18 cellular contexts compared by ENCODE assay signal in genomic region chr16:87186440-87186839, GRCh38.
DNase-seq lines count a peak whose midpoint lies in the region; ATAC-seq, FAIRE-seq and TF ChIP-seq lines count a peak whose summit lies in the region.
"Had no signal": no experiment of that assay in that cellular context is flagged by ENCODE, and none has a peak within 500 bp of the region (broad histone marks: within the 10 kb centered on the region; RNA-seq: fewer than 3 reads in every experiment).

No MANE protein-coding gene starts in this region.

- H3K9me3 ChIP-seq in A673 (ENCODE audit: low read depth, low read length, poor library complexity, severe bottlenecking) = no peaks in the 10 kb centered on the region
- H3K9me3 ChIP-seq in endothelial cell of umbilical vein (replicated peaks; ENCODE audit: control insufficient read depth, insufficient read depth, low read length) = no peaks in the 10 kb centered on the region
- no peaks in the 10 kb centered on the region for H3K9me3 ChIP-seq in neural progenitor cell (ENCODE audit: low read depth)
- peaks cover 5% of the 10 kb centered on the region for H3K9me3 ChIP-seq in CD8-positive, alpha-beta memory T cell (ENCODE audit: low read length)

- H3K4me2 ChIP-seq in endothelial cell of umbilical vein (ENCODE audit: insufficient read depth, low read length) = peak overlapping the region; percentile 52
- peak overlapping the region; percentile 43 for H3K4me2 ChIP-seq in neural progenitor cell

- no peaks in the 10 kb centered on the region for H3K79me2 ChIP-seq in endothelial cell of umbilical vein (ENCODE audit: control insufficient read depth, insufficient read depth, low read length)
- no peaks in the 10 kb centered on the region for H3K79me2 ChIP-seq in neural progenitor cell (ENCODE audit: low read depth)

- intact Hi-C loops in A673 (cut with micrococcal nuclease; ENCODE audit: unreplicated experiment) = no loop called here
- intact Hi-C loops in endothelial cell of umbilical vein (cut with micrococcal nuclease) = loop anchor here (5.0 kb wide), 1 partner anchor 91 kb away; no protein-coding TSS in a partner anchor

- H3K4me3 ChIP-seq in A673 (ENCODE audit: low read depth, low read length, poor library complexity, severe bottlenecking) (no peak overlapping the region), brain microvascular endothelial cell (ENCODE audit: low read depth, low read length) (no peak overlapping the region), endothelial cell of umbilical vein (replicated peaks in 1 of 3; ENCODE audit: insufficient read depth in 1 of 3, low read depth in 1 of 3, low read length in 3 of 3) (no peak overlapping the region), neural progenitor cell (no peak overlapping the region)
- H3K4me3 ChIP-seq in CD8-positive, alpha-beta memory T cell (ENCODE audit: low read length) = no peak overlapping the region

- peaks cover 37% of the 10 kb centered on the region for H3K4me1 Mint-ChIP-seq in neural progenitor cell
- H3K4me1 Mint-ChIP-seq in CD8-positive, alpha-beta memory T cell = no peaks in the 10 kb centered on the region
- H3K4me1 Mint-ChIP-seq: IgD-negative memory B cell had no signal

- H3K27ac ChIP-seq in A673 (ENCODE audit: low read depth, low read length, poor library complexity, severe bottlenecking) = no peak overlapping the region
- H3K27ac ChIP-seq in brain microvascular endothelial cell = no peak overlapping the region
- H3K27ac ChIP-seq in endothelial cell of umbilical vein (ENCODE audit: insufficient read depth, low read depth, low read length) = peak overlapping the region; percentile 10
- no peak overlapping the region for H3K27ac ChIP-seq in neural progenitor cell
- H3K27ac ChIP-seq in CD8-positive, alpha-beta memory T cell (ENCODE audit: low read depth, low read length) = no peak overlapping the region

- ATAC-seq in GM18861 (IDR thresholded peaks at IDR 0.05; ENCODE audit: unreplicated experiment) (no peak), GM18502 (IDR thresholded peaks at IDR 0.05; ENCODE audit: poor library complexity, unreplicated experiment) (no peak)
- ATAC-seq: CD8-positive, alpha-beta T cell had no signal

- POLR2A ChIA-PET in A673 (lab: Charles Lee; ENCODE audit: low non-redundant PET) (no interaction called here), endothelial cell of umbilical vein (lab: Charles Lee) (no interaction called here)
- POLR2A ChIA-PET in CD8-positive, alpha-beta memory T cell (lab: Charles Lee) = no interaction called here

- DNase-seq in A673 (ENCODE audit: low spot score) = peak; percentile 25
- DNase-seq in brain microvascular endothelial cell = peak; percentile 46
- peak; percentile 50 for DNase-seq in endothelial cell of umbilical vein (ENCODE audit: low read depth, low spot score)
- DNase-seq in neural progenitor cell (ENCODE audit: low spot score) = peak; percentile 56
- DNase-seq in CD8-positive, alpha-beta memory T cell = no peak
- no peak for DNase-seq in activated CD4-positive, alpha-beta T cell treated with anti-CD3 and anti-CD28 coated beads for 48 hours
- DNase-seq: 8988T; CD8-positive, alpha-beta T cell; Kasumi-1; MM.1S; NCI-H1092 treated with DMSO at 0.1 percent for 48 hours; NCI-H2081 treated with DMSO at 0.1 percent for 48 hours; NCI-H510A treated with DMSO at 0.1 percent for 48 hours had no signal

- no TSS peak for BruUV-seq in A673 (replicated peaks; lab: Mats Ljungman, UMichigan)
- no TSS peak for BruUV-seq in endothelial cell of umbilical vein (replicated peaks; lab: Mats Ljungman, UMichigan)

- peaks cover 21% of the 10 kb centered on the region for H3K27me3 Mint-ChIP-seq in neural progenitor cell (ENCODE audit: insufficient read depth, low read depth)
- H3K27me3 Mint-ChIP-seq in CD8-positive, alpha-beta memory T cell = no peaks in the 10 kb centered on the region
- H3K27me3 Mint-ChIP-seq: IgD-negative memory B cell had no signal

- TF ChIP-seq CTCF in A673 (conservative IDR thresholded peaks at IDR 0.05; ENCODE audit: low read depth, low read length) = no peak
- TF ChIP-seq CTCF in brain microvascular endothelial cell (IDR thresholded peaks at IDR 0.05; ENCODE audit: low read depth, low read length, missing control alignments) = no peak
- no peak for TF ChIP-seq CTCF in endothelial cell of umbilical vein (IDR thresholded peaks at IDR 0.05; ENCODE audit: extremely low read depth in 1 of 2, insufficient read depth in 1 of 2, low read depth in 1 of 2, low read length in 2 of 2)
- TF ChIP-seq CTCF in neural progenitor cell (IDR thresholded peaks at IDR 0.05) = no peak

- no peaks in the 10 kb centered on the region for H3K9me1 ChIP-seq in endothelial cell of umbilical vein (replicated peaks; ENCODE audit: control insufficient read depth, extremely low read depth, insufficient read depth, low read length)

- H3K4me1 ChIP-seq in A673 (ENCODE audit: insufficient read depth, low read length, poor library complexity, severe bottlenecking) (no peaks in the 10 kb centered on the region), endothelial cell of umbilical vein (ENCODE audit: control insufficient read depth, extremely low read depth, insufficient read depth, low read length) (peaks cover 9% of the 10 kb centered on the region), neural progenitor cell (peaks cover 16% of the 10 kb centered on the region)
- H3K4me1 ChIP-seq in CD8-positive, alpha-beta memory T cell (ENCODE audit: insufficient read depth, low read length) = no peaks in the 10 kb centered on the region

- H3F3A ChIP-seq in neural progenitor cell (ENCODE audit: low read depth) = peaks cover 24% of the 10 kb centered on the region

- TF ChIP-seq POLR2A in endothelial cell of umbilical vein (IDR thresholded peaks at IDR 0.05; ENCODE audit: low read depth, low read length) = no peak

- peaks cover 16% of the 10 kb centered on the region for H3K9me3 Mint-ChIP-seq in neural progenitor cell
- H3K9me3 Mint-ChIP-seq in CD8-positive, alpha-beta memory T cell = peaks cover 0 to 6% (median 5%) of the 10 kb centered on the region in 5 donors

- H3K9ac ChIP-seq in endothelial cell of umbilical vein (replicated peaks; ENCODE audit: extremely low read depth, insufficient read depth, low read length) (no peak overlapping the region), neural progenitor cell (no peak overlapping the region)

- H3K27me3 ChIP-seq in A673 (replicated peaks; ENCODE audit: insufficient read depth, low read depth, low read length, poor library complexity) (no peaks in the 10 kb centered on the region), brain microvascular endothelial cell (replicated peaks) (no peaks in the 10 kb centered on the region), endothelial cell of umbilical vein (ENCODE audit: control insufficient read depth in 2 of 2, insufficient read depth in 2 of 2, low read length in 2 of 2) (no peaks in the 10 kb centered on the region), neural progenitor cell (no peaks in the 10 kb centered on the region)
- no peaks in the 10 kb centered on the region for H3K27me3 ChIP-seq in CD8-positive, alpha-beta memory T cell (ENCODE audit: insufficient read depth, low read length, poor library complexity, severe bottlenecking)

- no peaks in the 10 kb centered on the region for H4K20me1 ChIP-seq in endothelial cell of umbilical vein (replicated peaks; ENCODE audit: control insufficient read depth, extremely low read depth, insufficient read depth, low read length)
- H4K20me1 ChIP-seq in neural progenitor cell (ENCODE audit: low read depth) = no peaks in the 10 kb centered on the region

- no peaks in the 10 kb centered on the region for H3K36me3 Mint-ChIP-seq in neural progenitor cell
- H3K36me3 Mint-ChIP-seq in CD8-positive, alpha-beta memory T cell = no peaks in the 10 kb centered on the region
- H3K36me3 Mint-ChIP-seq: CD8-positive, alpha-beta T cell; IgD-negative memory B cell had no signal

- H3K4me3 Mint-ChIP-seq in neural progenitor cell = peak overlapping the region; percentile 26
- H3K4me3 Mint-ChIP-seq in CD8-positive, alpha-beta memory T cell = no peak overlapping the region
- H3K4me3 Mint-ChIP-seq: CD8-positive, alpha-beta T cell; IgD-negative memory B cell had no signal

- FAIRE-seq in endothelial cell of umbilical vein (lab: Jason Lieb, UNC) = peak; percentile 88
- FAIRE-seq: GM12892, H54 had no signal

- CTCF ChIA-PET in A673 (lab: Charles Lee) = no interaction called here
- CTCF ChIA-PET in endothelial cell of umbilical vein (lab: Charles Lee) = interaction anchor here (0.7 to 2.1 kb wide), 10 partner anchors 9 to 123 kb away, joined by 3 to 8 read pairs (median 3); no protein-coding TSS in a partner anchor
- CTCF ChIA-PET in CD8-positive, alpha-beta memory T cell (lab: Charles Lee) = no interaction called here

- dilution Hi-C loops in endothelial cell of umbilical vein (cut with MboI; ENCODE audit: extremely low pct_ligation_motif_present, low sequenced_read_pairs) = no loop called here

- H2AFZ ChIP-seq in endothelial cell of umbilical vein (ENCODE audit: low read depth, low read length) (peak overlapping the region; percentile 65), neural progenitor cell (replicated peaks) (no peak overlapping the region)

- in situ Hi-C loops in brain microvascular endothelial cell (cut with HindIII; ENCODE audit: low pct_ligation_motif_present, low sequenced_read_pairs) = no loop called here

- H3K36me3 ChIP-seq in A673 (ENCODE audit: insufficient read depth, low read length, poor library complexity, severe bottlenecking) (no peaks in the 10 kb centered on the region), brain microvascular endothelial cell (replicated peaks) (no peaks in the 10 kb centered on the region), endothelial cell of umbilical vein (ENCODE audit: control insufficient read depth in 2 of 2, extremely low read depth in 1 of 2, insufficient read depth in 2 of 2, low read length in 2 of 2) (no peaks in the 10 kb centered on the region), neural progenitor cell (no peaks in the 10 kb centered on the region)
- H3K36me3 ChIP-seq in CD8-positive, alpha-beta memory T cell (ENCODE audit: insufficient read depth, low read length) = no peaks in the 10 kb centered on the region

- peak overlapping the region; percentile 65 for H3K27ac Mint-ChIP-seq in neural progenitor cell
- no peak overlapping the region for H3K27ac Mint-ChIP-seq in CD8-positive, alpha-beta memory T cell
- H3K27ac Mint-ChIP-seq: CD8-positive, alpha-beta T cell had no signal

TF ChIP-seq in endothelial cell of umbilical vein, 7 proteins besides CTCF, POLR2A, EP300 and RAD21 (continues in another document):
- TF ChIP-seq JUN (IDR thresholded peaks at IDR 0.05; ENCODE audit: borderline replicate concordance, insufficient read depth, insufficient read length, low read depth) (no peak), POLR2AphosphoS5 (IDR thresholded peaks at IDR 0.05; ENCODE audit: insufficient read depth, low read depth, low read length) (no peak), MYC (IDR thresholded peaks at IDR 0.05; ENCODE audit: low read depth, low read length) (no peak), MAX (IDR thresholded peaks at IDR 0.05; ENCODE audit: insufficient read depth, insufficient read length) (no peak), GATA2 (IDR thresholded peaks at IDR 0.05; ENCODE audit: insufficient read depth, insufficient read length, low read depth, low read length) (no peak), FOS (IDR thresholded peaks at IDR 0.05; ENCODE audit: borderline replicate concordance, insufficient read depth, low read length) (no peak)

Comparison
In these comparisons a context has a peak if more than half of its experiments do, and no peak if none do; other contexts are left out.
1. DNase-seq: peak in A673 (single experiment), brain microvascular endothelial cell (single experiment), endothelial cell of umbilical vein (single experiment) and neural progenitor cell (single experiment); none in CD8-positive, alpha-beta memory T cell (0 of 5) and activated CD4-positive, alpha-beta T cell treated with anti-CD3 and anti-CD28 coated beads for 48 hours (single experiment).